ENCODE assay signal across 16 cellular contexts in the genomic region with DNA sequence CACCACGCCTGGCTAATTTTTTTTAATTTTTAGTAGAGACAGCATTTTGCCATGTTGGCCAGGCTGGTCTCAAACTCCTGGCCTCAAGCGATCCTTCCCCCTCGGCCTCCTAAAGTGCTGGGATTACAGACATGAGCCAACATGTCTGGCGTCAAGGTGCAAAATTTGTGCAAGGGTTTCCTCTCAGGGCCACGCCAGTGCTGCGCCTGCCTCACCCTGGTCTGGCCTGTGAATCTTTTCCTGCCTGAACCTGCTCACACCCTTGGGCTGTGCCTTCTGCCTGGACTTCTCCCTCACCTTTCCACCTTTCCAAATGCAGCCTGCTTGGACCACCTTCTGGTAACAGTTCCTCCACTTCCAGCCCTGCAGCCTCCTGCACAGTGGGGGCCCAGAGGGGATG. TPM values are rescaled to one million over a fixed set of nuclear protein-coding genes. Genes with fewer than 3 reads are reported as not detected.
A peak's percentile ranks its signal among the peaks of the same experiment; 100 is the strongest.
DNase-seq lines count a peak whose midpoint lies in the region; TF ChIP-seq lines count a peak whose summit lies in the region.
"Had no signal": no experiment of that assay in that cellular context is flagged by ENCODE, and none has a peak within 500 bp of the region (broad histone marks: within the 10 kb centered on the region; RNA-seq: fewer than 3 reads in every experiment).

No MANE protein-coding gene starts in this region.

- H3K9ac ChIP-seq in neuronal stem cell (ENCODE audit: low read depth, low read length, poor library complexity), result peak overlapping the region; percentile 53

- no peak overlapping the region for H3K4me2 ChIP-seq in neuronal stem cell (ENCODE audit: insufficient read depth, low read length, poor library complexity, severe bottlenecking)

- no peak overlapping the region for H3K4me3 ChIP-seq in breast epithelium
- no peak overlapping the region for H3K4me3 ChIP-seq in neuronal stem cell (ENCODE audit: low read length in 2 of 2)

- H2AK5ac ChIP-seq in neuronal stem cell (ENCODE audit: low read depth, low read length), result no peak overlapping the region

- H3K14ac ChIP-seq in neuronal stem cell (ENCODE audit: low read length), result no peak overlapping the region

- no peak overlapping the region for H3K27ac ChIP-seq in breast epithelium
- H3K27ac ChIP-seq in epithelial cell of prostate, result peak overlapping the region; percentile 24
- H3K27ac ChIP-seq in neuronal stem cell (replicated peaks; ENCODE audit: low read length), result no peak overlapping the region
- H3K27ac ChIP-seq: 22Rv1 had no signal

- DNase-seq in MCF 10A (ENCODE audit: unreplicated experiment) (peak; percentile 62), breast epithelium (ENCODE audit: low spot score in 2 of 2) (no peak), epithelial cell of prostate (ENCODE audit: low read depth, low spot score) (no peak), neuronal stem cell (ENCODE audit: low spot score) (no peak), NCI-H1105 (lab: John Stamatoyannopoulos, UW) (no peak), GDM1 (lab: John Stamatoyannopoulos, UW) (no peak), inferior parietal cortex (ENCODE audit: extremely low spot score) (no peak)
- DNase-seq in activated effector memory CD4-positive, alpha-beta T cell treated with anti-CD3 and anti-CD28 coated beads, Interleukin-2, amount 50 U/mL, for 16 hours, result no peak
- DNase-seq: CD8-positive, alpha-beta T cell; COR-L47; DND-41; GF-D8; HCEC 1CT; HFFc6 had no signal

- TF ChIP-seq CTCF in MCF 10A (IDR thresholded peaks at IDR 0.05; ENCODE audit: unreplicated experiment) (no peak), breast epithelium (IDR thresholded peaks at IDR 0.05) (no peak)

- POLR2A ChIA-PET in MCF 10A (lab: Yijun Ruan, JAX), result no interaction called here

- H3K4me1 ChIP-seq in breast epithelium (no peaks in the 10 kb centered on the region), neuronal stem cell (ENCODE audit: control insufficient read depth in 2 of 2, insufficient read depth in 1 of 2, low read depth in 1 of 2, low read length in 2 of 2) (no peaks in the 10 kb centered on the region)

- BruUV-seq in MCF 10A (replicated peaks; lab: Mats Ljungman, UMichigan), result no TSS peak

- H3K27me3 ChIP-seq in breast epithelium (no peaks in the 10 kb centered on the region), neuronal stem cell (ENCODE audit: control insufficient read depth in 3 of 3, insufficient read depth in 3 of 3, low read depth in 1 of 3, low read length in 3 of 3) (peaks cover 0 to 3% (median 0%) of the 10 kb centered on the region in 3 experiments)

- no peak overlapping the region for H3K18ac ChIP-seq in neuronal stem cell (ENCODE audit: low read length)

- H3K27me3 Mint-ChIP-seq in MCF 10A (ENCODE audit: insufficient read depth, unreplicated experiment), result no peaks in the 10 kb centered on the region

- CTCF ChIA-PET in MCF 10A (lab: Yijun Ruan, JAX), result no interaction called here

- H3K4ac ChIP-seq in neuronal stem cell (ENCODE audit: low read length), result no peak overlapping the region

- TF ChIP-seq POLR2A in breast epithelium (IDR thresholded peaks at IDR 0.05), result no peak

- no peak overlapping the region for H2BK12ac ChIP-seq in neuronal stem cell (ENCODE audit: low read length)

- H3K79me1 ChIP-seq in neuronal stem cell (ENCODE audit: low read depth, low read length), result no peaks in the 10 kb centered on the region

- H3K9me3 Mint-ChIP-seq in MCF 10A (ENCODE audit: unreplicated experiment), result peaks cover 12% of the 10 kb centered on the region
- H3K9me3 Mint-ChIP-seq: CD8-positive, alpha-beta T cell; HFFc6 had no signal

- no peak overlapping the region for H3K27ac Mint-ChIP-seq in MCF 10A (ENCODE audit: low read depth, unreplicated experiment)
- H3K27ac Mint-ChIP-seq: CD8-positive, alpha-beta T cell; HFFc6 had no signal

- no peak overlapping the region for H3K23ac ChIP-seq in neuronal stem cell (ENCODE audit: low read depth, low read length, poor library complexity)

- no peaks in the 10 kb centered on the region for H3K36me3 Mint-ChIP-seq in MCF 10A (ENCODE audit: insufficient read depth, unreplicated experiment)

- intact Hi-C loops in MCF 10A (cut with micrococcal nuclease), result no loop called here
- intact Hi-C loops in breast epithelium (cut with DNase I; ENCODE audit: low total_unique reads), result no loop called here

- H4K91ac ChIP-seq in neuronal stem cell (ENCODE audit: low read depth, low read length, poor library complexity), result no peak overlapping the region

- no peak overlapping the region for H2AFZ ChIP-seq in neuronal stem cell (ENCODE audit: low read length)

- H3K4me1 Mint-ChIP-seq in MCF 10A (ENCODE audit: insufficient read depth, unreplicated experiment), result peaks cover 26% of the 10 kb centered on the region

- peak overlapping the region; percentile 42 for H2BK5ac ChIP-seq in neuronal stem cell (ENCODE audit: low read length)

- H2BK120ac ChIP-seq in neuronal stem cell (ENCODE audit: low read depth, low read length), result no peak overlapping the region

- H4K8ac ChIP-seq in neuronal stem cell (ENCODE audit: low read depth, low read length), result no peak overlapping the region

- no peak overlapping the region for H3K4me3 Mint-ChIP-seq in MCF 10A (ENCODE audit: unreplicated experiment)
- H3K4me3 Mint-ChIP-seq: CD14-positive monocyte; CD8-positive, alpha-beta T cell; HFFc6 had no signal

- H3K36me3 ChIP-seq in breast epithelium (no peaks in the 10 kb centered on the region), neuronal stem cell (replicated peaks in 1 of 2; ENCODE audit: control insufficient read depth in 2 of 2, insufficient read depth in 2 of 2, low read length in 2 of 2) (peaks cover 0 to 5% of the 10 kb centered on the region in 2 donors)

- H3K9me3 ChIP-seq in breast epithelium (no peaks in the 10 kb centered on the region), neuronal stem cell (replicated peaks in 1 of 2; ENCODE audit: control insufficient read depth in 2 of 2, insufficient read depth in 1 of 2, low read depth in 1 of 2, low read length in 2 of 2) (no peaks in the 10 kb centered on the region)

- WGBS in neuronal stem cell (ENCODE audit: extremely low coverage in 2 of 2, insufficient read length in 2 of 2, insufficient replicate concordance in 1 of 2), 2 donors, result no CpG with 5 or more reads among the region's 6 CpGs

- H2BK15ac ChIP-seq in neuronal stem cell (ENCODE audit: low read length), result no peak overlapping the region

RNA-seq across cellular contexts. Expression of gene MCM5, which starts 43.4 kb away (rescaled TPM):
- total RNA-seq in MCF 10A (2022) (26.2 and 35.0 TPM in 2 replicates), breast epithelium (10 to 100 TPM; 16.4 to 23.3 (median 16.8) TPM)
- polyA plus RNA-seq in neuronal stem cell (2013, experiment 1 of 2), result 43.8 TPM
- 41.6 TPM for polyA plus RNA-seq in neuronal stem cell (2013, experiment 2 of 2)
